Comparison of ENCODE assay signal across 1 cellular context in genomic region chr9:70410368-70410767, GRCh38.
TF ChIP-seq lines count a peak whose summit lies in the region.

No MANE protein-coding gene starts in this region.

TF ChIP-seq in HepG2, 621 proteins besides CTCF, POLR2A, EP300 and RAD21 (continued from another document):
- TF ChIP-seq FOXP4 (CRISPR knock-in tag; IDR thresholded peaks at IDR 0.05) = no peak
TF ChIP-seq in HepG2: peak in this region for 0.
